Comparison of ENCODE assay signal across 1 cellular context in genomic region chr3:18369561-18370185, GRCh38.
TF ChIP-seq lines count a peak whose summit lies in the region.

No MANE protein-coding gene starts in this region.

TF ChIP-seq in HEK293, 187 proteins besides CTCF, POLR2A, EP300 and RAD21 (continued from another document and continues in another):
- TF ChIP-seq ZNF280D (tag by site-specific recombination; IDR thresholded peaks at IDR 0.05) (no peak), ZNF341 (tag by site-specific recombination; IDR thresholded peaks at IDR 0.05; ENCODE audit: low read depth) (no peak), ZFP3 (tag by site-specific recombination; IDR thresholded peaks at IDR 0.05; ENCODE audit: low read depth) (no peak), ZNF626 (tag by site-specific recombination; IDR thresholded peaks at IDR 0.05) (no peak), ZNF664 (tag by site-specific recombination; IDR thresholded peaks at IDR 0.05) (no peak), ZNF692 (tag by site-specific recombination; IDR thresholded peaks at IDR 0.05) (no peak), REST (tag by site-specific recombination; IDR thresholded peaks at IDR 0.05) (no peak), ZNF324 (tag by site-specific recombination; IDR thresholded peaks at IDR 0.05) (no peak), ZNF654 (tag by site-specific recombination; IDR thresholded peaks at IDR 0.05; ENCODE audit: low read depth) (no peak), ZNF26 (tag by site-specific recombination; IDR thresholded peaks at IDR 0.05) (no peak), ZNF792 (tag by site-specific recombination; IDR thresholded peaks at IDR 0.05) (no peak), ZNF623 (tag by site-specific recombination; IDR thresholded peaks at IDR 0.05) (no peak), ZNF274 (IDR thresholded peaks at IDR 0.05; ENCODE audit: low read length) (no peak), ZNF274 (tag by site-specific recombination; IDR thresholded peaks at IDR 0.05; ENCODE audit: borderline replicate concordance) (no peak), ZNF239 (tag by site-specific recombination; IDR thresholded peaks at IDR 0.05) (no peak), ZNF394 (tag by site-specific recombination; IDR thresholded peaks at IDR 0.05; ENCODE audit: borderline replicate concordance) (no peak), ZNF114 (tag by site-specific recombination; IDR thresholded peaks at IDR 0.05) (no peak), ZBTB7A (tag by site-specific recombination; IDR thresholded peaks at IDR 0.05; ENCODE audit: low read depth) (no peak), REPIN1 (tag by site-specific recombination; IDR thresholded peaks at IDR 0.05; ENCODE audit: low read depth) (no peak), ZNF248 (tag by site-specific recombination; IDR thresholded peaks at IDR 0.05) (no peak), MYNN (tag by site-specific recombination; IDR thresholded peaks at IDR 0.05; ENCODE audit: borderline replicate concordance) (no peak), ZNF521 (tag by site-specific recombination; IDR thresholded peaks at IDR 0.05) (no peak), ZFP41 (tag by site-specific recombination; IDR thresholded peaks at IDR 0.05; ENCODE audit: borderline replicate concordance) (no peak), ZNF518A (tag by site-specific recombination; conservative IDR thresholded peaks at IDR 0.05; ENCODE audit: low read depth) (no peak), ZBTB10 (tag by site-specific recombination; IDR thresholded peaks at IDR 0.05) (no peak), ZNF473 (tag by site-specific recombination; IDR thresholded peaks at IDR 0.05) (no peak), KLF1 (tag by site-specific recombination; IDR thresholded peaks at IDR 0.05) (no peak), PRDM6 (tag by site-specific recombination; IDR thresholded peaks at IDR 0.05) (peak; percentile 94), ZNF184 (tag by site-specific recombination; IDR thresholded peaks at IDR 0.05) (0 out of 2 replicates have a peak, but pooled peaks have one; percentile 15), KLF16 (tag by site-specific recombination; IDR thresholded peaks at IDR 0.05) (0 out of 2 replicates have a peak, but pooled peaks have one; percentile 15), ZNF549 (tag by site-specific recombination; IDR thresholded peaks at IDR 0.05) (no peak), ZBTB6 (tag by site-specific recombination; IDR thresholded peaks at IDR 0.05) (no peak), GFI1B (tag by site-specific recombination; IDR thresholded peaks at IDR 0.05) (no peak), ZNF548 (tag by site-specific recombination; IDR thresholded peaks at IDR 0.05) (no peak), ELK4 (IDR thresholded peaks at IDR 0.05; ENCODE audit: borderline replicate concordance, low read depth, low read length) (no peak), ZNF596 (tag by site-specific recombination; IDR thresholded peaks at IDR 0.05) (0 out of 2 replicates have a peak, but pooled peaks have one; percentile 19)
